ENCODE assay signal across 8 cellular contexts in genomic region chr22:31211862-31212730, GRCh38. TPM values are rescaled to one million over a fixed set of nuclear protein-coding genes. Genes with fewer than 3 reads are reported as not detected.
DNase-seq lines count a peak whose midpoint lies in the region; ATAC-seq and TF ChIP-seq lines count a peak whose summit lies in the region.

Gene LIMK2, plus strand, starts transcription at chr22:31212298. Its CDS starts 111 bp downstream, at chr22:31212409.

- no peaks in the 10 kb centered on the region for H3K9me3 Mint-ChIP-seq in activated T-cell treated with anti-CD3 and anti-CD28 coated beads, Interleukin-2, amount 50 U/mL, for 24 hours

- peaks cover 17% of the 10 kb centered on the region for H3K4me1 ChIP-seq in KMS-11 (ENCODE audit: low read depth, poor library complexity, severe bottlenecking)
- H3K4me1 ChIP-seq in esophagus (ENCODE audit: control insufficient read depth in 2 of 2, insufficient read depth in 2 of 2, low read length in 1 of 2): peaks cover 4 to 13% of the 10 kb centered on the region in 2 donors
- H3K4me1 ChIP-seq in mucosa of stomach (ENCODE audit: control insufficient read depth, insufficient read depth, low read length): peaks cover 53% of the 10 kb centered on the region

- H3K36me3 ChIP-seq in KMS-11 (ENCODE audit: insufficient read depth): no peaks in the 10 kb centered on the region
- H3K36me3 ChIP-seq in esophagus (ENCODE audit: control insufficient read depth in 2 of 2, insufficient read depth in 2 of 2, low read length in 1 of 2): no peaks in the 10 kb centered on the region
- H3K36me3 ChIP-seq in mucosa of stomach (ENCODE audit: control insufficient read depth, insufficient read depth, low read length): no peaks in the 10 kb centered on the region

- H4K20me1 ChIP-seq in KMS-11 (ENCODE audit: insufficient read depth): no peaks in the 10 kb centered on the region

- peak within 1 kb of the TSS; percentile 89 for H3K4me2 ChIP-seq in KMS-11

- peak within 1 kb of the TSS; percentile 45 for H3K9ac ChIP-seq in KMS-11
- H3K9ac ChIP-seq in mucosa of stomach (ENCODE audit: low read length): peak within 1 kb of the TSS; percentile 95

- H3K27ac Mint-ChIP-seq in activated T-cell treated with anti-CD3 and anti-CD28 coated beads, Interleukin-2, amount 50 U/mL, for 24 hours: peak within 1 kb of the TSS; percentile 92

- peak; percentile 87 for ATAC-seq in GM21723 (IDR thresholded peaks at IDR 0.05; ENCODE audit: unreplicated experiment)

- H3K4me3 ChIP-seq in KMS-11 (IDR thresholded peaks at IDR 0.05; ENCODE audit: insufficient read depth, low read depth, low read length) (no peak within 1 kb of the TSS), esophagus (ENCODE audit: low read depth in 1 of 2, low read length in 2 of 2) (peak within 1 kb of the TSS; percentile 71 to 80), mucosa of stomach (ENCODE audit: low read length) (peak within 1 kb of the TSS; percentile 81)

- no peaks in the 10 kb centered on the region for H3K27me3 Mint-ChIP-seq in activated T-cell treated with anti-CD3 and anti-CD28 coated beads, Interleukin-2, amount 50 U/mL, for 24 hours

- TF ChIP-seq CTCF in KMS-11 (conservative IDR thresholded peaks at IDR 0.05; ENCODE audit: low read depth, low read length): peak; percentile 86

- DNase-seq in DMS53 treated with DMSO at 0.1 percent for 48 hours (lab: John Stamatoyannopoulos, UW; ENCODE audit: unreplicated experiment): peak; percentile 44
- peak; percentile 98 for DNase-seq in activated T-cell treated with anti-CD3 and anti-CD28 coated beads, Interleukin-2, amount 50 U/mL, for 24 hours
- peak; percentile 92 to 96 for DNase-seq in stimulated activated CD8-positive, alpha-beta memory T cell treated with anti-CD3 and anti-CD28 coated beads, Interleukin-7, amount 100 ng/mL, for 1 hour (ENCODE audit: low read depth in 2 of 2)

- H2AFZ ChIP-seq in KMS-11 (ENCODE audit: low read depth): peak within 1 kb of the TSS; percentile 94

- no peaks in the 10 kb centered on the region for H3K27me3 ChIP-seq in KMS-11 (ENCODE audit: insufficient read depth, low read depth)
- H3K27me3 ChIP-seq in esophagus (ENCODE audit: control insufficient read depth in 1 of 2, insufficient read depth in 2 of 2, low read length in 2 of 2): no peaks in the 10 kb centered on the region
- no peaks in the 10 kb centered on the region for H3K27me3 ChIP-seq in mucosa of stomach (ENCODE audit: control insufficient read depth, insufficient read depth, low read length)

- peaks cover 17% of the 10 kb centered on the region; the same call in 1 of the 2 replicates for H3K79me2 ChIP-seq in KMS-11 (ENCODE audit: insufficient read depth, low read depth)

- H3K27ac ChIP-seq in KMS-11 (no peak within 1 kb of the TSS), esophagus (ENCODE audit: low read depth in 2 of 2, low read length in 1 of 2) (peak within 1 kb of the TSS; percentile 61 to 72)

- H3K4me1 Mint-ChIP-seq in activated T-cell treated with anti-CD3 and anti-CD28 coated beads, Interleukin-2, amount 50 U/mL, for 24 hours (ENCODE audit: low read depth): peaks cover 55% of the 10 kb centered on the region

- H3K9me3 ChIP-seq in esophagus (ENCODE audit: control insufficient read depth in 2 of 2, insufficient read depth in 1 of 2, low read depth in 1 of 2, low read length in 1 of 2) (no peaks in the 10 kb centered on the region), mucosa of stomach (ENCODE audit: control insufficient read depth, low read length) (no peaks in the 10 kb centered on the region)

- H3K36me3 Mint-ChIP-seq in activated T-cell treated with anti-CD3 and anti-CD28 coated beads, Interleukin-2, amount 50 U/mL, for 24 hours (ENCODE audit: low read depth): peaks cover 31% of the 10 kb centered on the region

- peak within 1 kb of the TSS; percentile 93 for H3K4me3 Mint-ChIP-seq in activated T-cell treated with anti-CD3 and anti-CD28 coated beads, Interleukin-2, amount 50 U/mL, for 24 hours

- WGBS in esophagus, 2 donors: 0 to 1% methylated on average over 62 to 64 of the region's 64 CpGs

TF ChIP-seq in PFSK-1, 5 proteins besides CTCF, POLR2A, EP300 and RAD21:
- no peak for TF ChIP-seq POLR2AphosphoS5 (IDR thresholded peaks at IDR 0.05; ENCODE audit: low read depth, low read length)
- peak; percentile 67 for TF ChIP-seq FOXP2 (optimal IDR thresholded peaks at IDR 0.05; ENCODE audit: borderline replicate concordance, extremely low read depth, extremely low read length, insufficient read depth)

RNA-seq across cellular contexts. Expression of gene LIMK2, which starts in this region (rescaled TPM):
- 12.2 TPM for polyA plus RNA-seq in PFSK-1 (2012; ENCODE audit: insufficient read length, low read depth)
- polyA plus RNA-seq in esophagus: 10 to 100 TPM; 43.5 to 57.4 TPM

Comparison
In these comparisons a context has a peak if more than half of its experiments do, and no peak if none do; other contexts are left out.
1. DNase-seq: peak in every context shown above with its lines; median percentile 98 in activated T-cell treated with anti-CD3 and anti-CD28 coated beads, Interleukin-2, amount 50 U/mL, for 24 hours; 94 in stimulated activated CD8-positive, alpha-beta memory T cell treated with anti-CD3 and anti-CD28 coated beads, Interleukin-7, amount 100 ng/mL, for 1 hour; 44 in DMS53 treated with DMSO at 0.1 percent for 48 hours.